8 cellular contexts compared by ENCODE assay signal in the genomic region with DNA sequence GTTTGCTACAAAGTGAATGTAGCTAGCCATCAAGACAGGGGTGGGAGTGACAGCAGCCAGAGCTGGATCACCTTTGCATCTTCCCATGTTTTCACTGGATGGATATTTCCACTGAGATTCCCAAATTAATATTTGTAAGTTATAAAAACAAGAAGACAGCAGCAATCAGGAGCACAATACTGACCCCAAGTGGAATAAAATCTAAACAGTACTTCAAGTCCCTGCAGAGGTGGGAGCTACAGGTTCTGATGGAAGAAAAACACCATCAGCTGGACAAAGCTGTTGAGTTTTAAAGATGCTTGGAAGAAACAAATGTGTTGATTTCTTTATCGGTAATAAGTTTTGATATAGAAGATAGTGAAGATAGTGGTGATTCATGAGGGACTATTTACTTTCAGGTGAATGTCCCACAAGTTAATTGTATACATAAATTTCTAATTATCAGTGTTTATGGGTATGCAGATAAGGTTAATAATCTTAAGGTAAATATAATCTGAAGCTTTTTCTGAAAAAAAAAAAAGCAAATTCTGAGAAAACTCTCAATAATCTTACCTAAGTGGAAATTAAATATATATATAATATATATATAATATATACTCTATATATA.
DNase-seq lines count a peak whose midpoint lies in the region; ATAC-seq, FAIRE-seq and TF ChIP-seq lines count a peak whose summit lies in the region.

No MANE protein-coding gene starts in this region.

- WGBS in K562 (ENCODE audit: insufficient coverage, low coverage, missing lambda C conversion rate): 0% methylated on average over 1 of the region's 1 CpG

- H3K27me3 ChIP-seq in K562 (ENCODE audit: control insufficient read depth in 2 of 2, insufficient read depth in 2 of 2, low read length in 2 of 2) (no peaks in the 10 kb centered on the region), left lung (no peaks in the 10 kb centered on the region)

- H3K9ac ChIP-seq in K562 (ENCODE audit: insufficient read depth in 1 of 2, low read depth in 2 of 2, low read length in 2 of 2): no peak overlapping the region

- no peaks in the 10 kb centered on the region for H4K20me1 ChIP-seq in K562 (replicated peaks; ENCODE audit: control insufficient read depth, insufficient read depth, low read length)

- CTCF ChIA-PET in K562 (lab: Yijun Ruan, JAX; ENCODE audit: low intra/inter-chr PET ratio): interaction anchor here (1.0 kb wide), 1 partner anchor 340 kb away, joined by 3 read pairs; no protein-coding TSS in a partner anchor

- no peak overlapping the region for H3K4me3 ChIP-seq in LNCaP clone FGC (ENCODE audit: low read depth, low read length)
- H3K4me3 ChIP-seq in K562: no peak overlapping the region
- no peak overlapping the region for H3K4me3 ChIP-seq in left lung

- intact Hi-C loops in K562 (cut with micrococcal nuclease) (no loop called here), left lung (cut with DNase I) (loop anchor here in 1 of 2 donors (10.0 kb wide), 1 partner anchor 336 kb away; no protein-coding TSS in a partner anchor)

- peak; percentile 46 for DNase-seq in LNCaP clone FGC (ENCODE audit: low read depth)
- DNase-seq in K562 (ENCODE audit: extremely low read depth in 1 of 4, low spot score in 3 of 4): peak in 1 of 4 experiments; percentile 6
- DNase-seq in left lung: no peak
- no peak for DNase-seq in KBM-7
- DNase-seq in NCI-H187 treated with DMSO at 0.1 percent for 48 hours (lab: John Stamatoyannopoulos, UW): no peak
- no peak for DNase-seq in H54 (ENCODE audit: insufficient read length, low spot score)

- ATAC-seq in K562: no peak
- ATAC-seq in left lung: peak; percentile 52
- ATAC-seq in GM18870 (IDR thresholded peaks at IDR 0.05; ENCODE audit: unreplicated experiment): no peak

- H3K9me3 ChIP-seq in K562 (replicated peaks; ENCODE audit: control insufficient read depth, insufficient read depth, low read depth, low read length) (no peaks in the 10 kb centered on the region), left lung (no peaks in the 10 kb centered on the region)

- TF ChIP-seq CTCF in C4-2B (conservative IDR thresholded peaks at IDR 0.05) (peak; percentile 84), LNCaP clone FGC (IDR thresholded peaks at IDR 0.05; ENCODE audit: control insufficient read depth, extremely low read depth, insufficient read depth) (peak; percentile 71), K562 (IDR thresholded peaks at IDR 0.05 in 2 of 3, conservative IDR thresholded peaks at IDR 0.05 in 1 of 3; ENCODE audit: insufficient read depth in 2 of 3, low read depth in 1 of 3, low read length in 3 of 3) (peak in 2 of 3 experiments; percentile 19 to 36; a peak in 2 of 6 replicates), left lung (IDR thresholded peaks at IDR 0.05) (peak; percentile 29 to 31)

- H3K27ac ChIP-seq in C4-2B (no peak overlapping the region), K562 (ENCODE audit: extremely low read depth, low read depth, low read length) (no peak overlapping the region), left lung (peak overlapping the region in 1 of 2 donors; percentile 5)

- TF ChIP-seq POLR2A in K562 (conservative IDR thresholded peaks at IDR 0.05) (no peak), H54 (IDR thresholded peaks at IDR 0.05; ENCODE audit: low read depth, low read length) (no peak)

- no TSS peak for BruUV-seq in K562 (replicated peaks; lab: Mats Ljungman, UMichigan)

- H3K4me1 ChIP-seq in K562 (replicated peaks in 1 of 2; ENCODE audit: control insufficient read depth in 2 of 2, insufficient read depth in 2 of 2, low read length in 2 of 2) (no peaks in the 10 kb centered on the region), left lung (no peaks in the 10 kb centered on the region)

- TF ChIP-seq EP300 in K562 (IDR thresholded peaks at IDR 0.05; ENCODE audit: low read length): no peak

- no peak overlapping the region for H2AFZ ChIP-seq in K562 (ENCODE audit: low read depth, low read length)

- FAIRE-seq in K562 (lab: Jason Lieb, UNC): no peak
- no peak for FAIRE-seq in H54 (lab: Jason Lieb, UNC)

- in situ Hi-C loops in K562 (cut with MboI): no loop called here
- in situ Hi-C loops in KBM-7 (cut with MboI; ENCODE audit: low pct_unique_long_range_greater_than_20kb, low sequenced_read_pairs): loop anchor here (25.0 kb wide), 1 partner anchor 318 kb away; no protein-coding TSS in a partner anchor

- peak in 1 of 2 experiments; percentile 47; a peak in 2 of 4 replicates for TF ChIP-seq RAD21 in K562 (CRISPR knock-in tag; conservative IDR thresholded peaks at IDR 0.05 in 1 of 2, IDR thresholded peaks at IDR 0.05 in 1 of 2)

- H3K4me2 ChIP-seq in K562 (ENCODE audit: insufficient read depth, low read length): no peak overlapping the region

- no peaks in the 10 kb centered on the region for H3K36me3 ChIP-seq in K562 (ENCODE audit: control insufficient read depth, insufficient read depth, low read length)
- no peaks in the 10 kb centered on the region for H3K36me3 ChIP-seq in left lung

- POLR2A ChIA-PET in K562 (lab: Yijun Ruan, JAX): interaction anchor here (0.6 kb wide), 2 partner anchors 9 to 234 kb away, joined by 3 read pairs; no protein-coding TSS in a partner anchor

- no peaks in the 10 kb centered on the region for H3K79me2 ChIP-seq in K562 (ENCODE audit: control insufficient read depth, insufficient read depth, low read length)

- no peaks in the 10 kb centered on the region for H3K9me1 ChIP-seq in K562 (ENCODE audit: control insufficient read depth, insufficient read depth, low read length)

TF ChIP-seq in K562, 482 proteins besides CTCF, POLR2A, EP300 and RAD21:
- TF ChIP-seq, protein P1, sequence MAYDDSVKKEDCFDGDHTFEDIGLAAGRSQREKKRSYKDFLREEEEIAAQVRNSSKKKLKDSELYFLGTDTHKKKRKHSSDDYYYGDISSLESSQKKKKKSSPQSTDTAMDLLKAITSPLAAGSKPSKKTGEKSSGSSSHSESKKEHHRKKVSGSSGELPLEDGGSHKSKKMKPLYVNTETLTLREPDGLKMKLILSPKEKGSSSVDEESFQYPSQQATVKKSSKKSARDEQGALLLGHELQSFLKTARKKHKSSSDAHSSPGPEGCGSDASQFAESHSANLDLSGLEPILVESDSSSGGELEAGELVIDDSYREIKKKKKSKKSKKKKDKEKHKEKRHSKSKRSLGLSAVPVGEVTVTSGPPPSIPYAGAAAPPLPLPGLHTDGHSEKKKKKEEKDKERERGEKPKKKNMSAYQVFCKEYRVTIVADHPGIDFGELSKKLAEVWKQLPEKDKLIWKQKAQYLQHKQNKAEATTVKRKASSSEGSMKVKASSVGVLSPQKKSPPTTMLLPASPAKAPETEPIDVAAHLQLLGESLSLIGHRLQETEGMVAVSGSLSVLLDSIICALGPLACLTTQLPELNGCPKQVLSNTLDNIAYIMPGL (CRISPR knock-in tag; IDR thresholded peaks at IDR 0.05): no peak
- TF ChIP-seq SMC3 (conservative IDR thresholded peaks at IDR 0.05; ENCODE audit: insufficient read depth, low read depth, low read length): 0 out of 2 replicates have a peak, but pooled peaks have one; percentile 9
- TF ChIP-seq SMARCA4 (IDR thresholded peaks at IDR 0.05): no peak

Comparison
In these comparisons a context has a peak if more than half of its experiments do, and no peak if none do; other contexts are left out.
1. CTCF ChIP-seq: peak in every context shown above with its lines; median percentile 84 in C4-2B; 71 in LNCaP clone FGC; 30 in left lung; 28 in K562.